1 cellular context compared by ENCODE assay signal in the genomic region with DNA sequence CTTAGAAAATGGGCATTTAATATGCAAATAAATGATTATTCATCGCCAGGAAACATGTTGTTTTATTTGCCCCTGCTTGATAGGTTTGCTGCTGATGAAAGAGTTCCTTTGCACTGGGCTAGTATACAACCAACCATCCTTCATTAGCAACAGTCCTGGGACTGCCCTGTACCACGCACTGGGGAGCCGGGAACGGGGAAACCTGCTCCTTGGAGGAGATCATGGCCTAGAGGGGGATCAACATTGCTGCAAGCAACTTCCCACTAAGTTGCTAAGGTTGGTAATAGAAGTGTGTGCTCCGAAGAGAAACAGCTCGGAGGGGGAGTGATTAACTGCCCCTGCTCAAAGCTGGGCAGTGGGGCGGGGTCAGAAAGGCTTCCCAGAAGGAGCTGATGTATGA.
TF ChIP-seq lines count a peak whose summit lies in the region.

No MANE protein-coding gene starts in this region.

TF ChIP-seq in GM23338, 12 proteins besides CTCF, POLR2A, EP300 and RAD21 (continued from another document):
- TF ChIP-seq, protein P1, sequence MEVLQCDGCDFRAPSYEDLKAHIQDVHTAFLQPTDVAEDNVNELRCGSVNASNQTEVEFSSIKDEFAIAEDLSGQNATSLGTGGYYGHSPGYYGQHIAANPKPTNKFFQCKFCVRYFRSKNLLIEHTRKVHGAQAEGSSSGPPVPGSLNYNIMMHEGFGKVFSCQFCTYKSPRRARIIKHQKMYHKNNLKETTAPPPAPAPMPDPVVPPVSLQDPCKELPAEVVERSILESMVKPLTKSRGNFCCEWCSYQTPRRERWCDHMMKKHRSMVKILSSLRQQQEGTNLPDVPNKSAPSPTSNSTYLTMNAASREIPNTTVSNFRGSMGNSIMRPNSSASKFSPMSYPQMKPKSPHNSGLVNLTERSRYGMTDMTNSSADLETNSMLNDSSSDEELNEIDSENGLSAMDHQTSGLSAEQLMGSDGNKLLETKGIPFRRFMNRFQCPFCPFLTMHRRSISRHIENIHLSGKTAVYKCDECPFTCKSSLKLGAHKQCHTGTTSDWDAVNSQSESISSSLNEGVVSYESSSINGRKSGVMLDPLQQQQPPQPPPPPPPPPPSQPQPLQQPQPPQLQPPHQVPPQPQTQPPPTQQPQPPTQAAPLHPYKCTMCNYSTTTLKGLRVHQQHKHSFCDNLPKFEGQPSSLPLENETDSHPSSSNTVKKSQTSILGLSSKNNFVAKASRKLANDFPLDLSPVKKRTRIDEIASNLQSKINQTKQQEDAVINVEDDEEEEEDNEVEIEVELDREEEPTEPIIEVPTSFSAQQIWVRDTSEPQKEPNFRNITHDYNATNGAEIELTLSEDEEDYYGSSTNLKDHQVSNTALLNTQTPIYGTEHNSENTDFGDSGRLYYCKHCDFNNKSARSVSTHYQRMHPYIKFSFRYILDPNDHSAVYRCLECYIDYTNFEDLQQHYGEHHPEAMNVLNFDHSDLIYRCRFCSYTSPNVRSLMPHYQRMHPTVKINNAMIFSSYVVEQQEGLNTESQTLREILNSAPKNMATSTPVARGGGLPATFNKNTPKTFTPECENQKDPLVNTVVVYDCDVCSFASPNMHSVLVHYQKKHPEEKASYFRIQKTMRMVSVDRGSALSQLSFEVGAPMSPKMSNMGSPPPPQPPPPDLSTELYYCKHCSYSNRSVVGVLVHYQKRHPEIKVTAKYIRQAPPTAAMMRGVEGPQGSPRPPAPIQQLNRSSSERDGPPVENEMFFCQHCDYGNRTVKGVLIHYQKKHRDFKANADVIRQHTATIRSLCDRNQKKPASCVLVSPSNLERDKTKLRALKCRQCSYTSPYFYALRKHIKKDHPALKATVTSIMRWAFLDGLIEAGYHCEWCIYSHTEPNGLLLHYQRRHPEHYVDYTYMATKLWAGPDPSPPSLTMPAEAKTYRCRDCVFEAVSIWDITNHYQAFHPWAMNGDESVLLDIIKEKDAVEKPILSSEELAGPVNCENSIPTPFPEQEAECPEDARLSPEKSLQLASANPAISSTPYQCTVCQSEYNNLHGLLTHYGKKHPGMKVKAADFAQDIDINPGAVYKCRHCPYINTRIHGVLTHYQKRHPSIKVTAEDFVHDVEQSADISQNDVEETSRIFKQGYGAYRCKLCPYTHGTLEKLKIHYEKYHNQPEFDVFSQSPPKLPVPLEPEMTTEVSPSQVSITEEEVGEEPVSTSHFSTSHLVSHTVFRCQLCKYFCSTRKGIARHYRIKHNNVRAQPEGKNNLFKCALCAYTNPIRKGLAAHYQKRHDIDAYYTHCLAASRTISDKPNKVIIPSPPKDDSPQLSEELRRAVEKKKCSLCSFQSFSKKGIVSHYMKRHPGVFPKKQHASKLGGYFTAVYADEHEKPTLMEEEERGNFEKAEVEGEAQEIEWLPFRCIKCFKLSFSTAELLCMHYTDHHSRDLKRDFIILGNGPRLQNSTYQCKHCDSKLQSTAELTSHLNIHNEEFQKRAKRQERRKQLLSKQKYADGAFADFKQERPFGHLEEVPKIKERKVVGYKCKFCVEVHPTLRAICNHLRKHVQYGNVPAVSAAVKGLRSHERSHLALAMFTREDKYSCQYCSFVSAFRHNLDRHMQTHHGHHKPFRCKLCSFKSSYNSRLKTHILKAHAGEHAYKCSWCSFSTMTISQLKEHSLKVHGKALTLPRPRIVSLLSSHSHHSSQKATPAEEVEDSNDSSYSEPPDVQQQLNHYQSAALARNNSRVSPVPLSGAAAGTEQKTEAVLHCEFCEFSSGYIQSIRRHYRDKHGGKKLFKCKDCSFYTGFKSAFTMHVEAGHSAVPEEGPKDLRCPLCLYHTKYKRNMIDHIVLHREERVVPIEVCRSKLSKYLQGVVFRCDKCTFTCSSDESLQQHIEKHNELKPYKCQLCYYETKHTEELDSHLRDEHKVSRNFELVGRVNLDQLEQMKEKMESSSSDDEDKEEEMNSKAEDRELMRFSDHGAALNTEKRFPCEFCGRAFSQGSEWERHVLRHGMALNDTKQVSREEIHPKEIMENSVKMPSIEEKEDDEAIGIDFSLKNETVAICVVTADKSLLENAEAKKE (CRISPR knock-in tag; IDR thresholded peaks at IDR 0.05) = no peak
- TF ChIP-seq POLR2AphosphoS5 (IDR thresholded peaks at IDR 0.05; ENCODE audit: low read depth) = no peak
TF ChIP-seq in GM23338: peak in this region for 0.
